Comparison of ENCODE assay signal across 1 cellular context in genomic region chr3:19213608-19214220, GRCh38.
TF ChIP-seq lines count a peak whose summit lies in the region.

No MANE protein-coding gene starts in this region.

TF ChIP-seq in H1, 55 proteins besides CTCF, POLR2A, EP300 and RAD21 (continued from another document):
- TF ChIP-seq EZH2 (IDR thresholded peaks at IDR 0.05; ENCODE audit: low read depth, low read length, severe bottlenecking), result no peak
